ENCODE assay signal across 11 cellular contexts in genomic region chr3:177603137-177603603, GRCh38.
DNase-seq lines count a peak whose midpoint lies in the region; ATAC-seq lines count a peak whose summit lies in the region.
"Had no signal": no experiment of that assay in that cellular context is flagged by ENCODE, and none has a peak within 500 bp of the region (broad histone marks: within the 10 kb centered on the region; RNA-seq: fewer than 3 reads in every experiment).

No MANE protein-coding gene starts in this region.

- peak overlapping the region; percentile 57 for H3K4me3 Mint-ChIP-seq in natural killer cell treated with Interleukin-12 subunit alpha and Interleukin-12 subunit beta and Interleukin-15 and Interleukin-18, amount 100 ng/mL, for 72 hours

- no peaks in the 10 kb centered on the region for H3K9me3 ChIP-seq in MG63
- H3K9me3 ChIP-seq: testis had no signal

- H3K27me3 Mint-ChIP-seq in natural killer cell treated with Interleukin-12 subunit alpha and Interleukin-12 subunit beta and Interleukin-15 and Interleukin-18, amount 100 ng/mL, for 72 hours = no peaks in the 10 kb centered on the region

- H3K36me3 Mint-ChIP-seq in natural killer cell treated with Interleukin-12 subunit alpha and Interleukin-12 subunit beta and Interleukin-15 and Interleukin-18, amount 100 ng/mL, for 72 hours = no peaks in the 10 kb centered on the region

- H3K36me3 ChIP-seq in MG63 = no peaks in the 10 kb centered on the region

- no peaks in the 10 kb centered on the region for H3K9me3 Mint-ChIP-seq in natural killer cell treated with Interleukin-12 subunit alpha and Interleukin-12 subunit beta and Interleukin-15 and Interleukin-18, amount 100 ng/mL, for 72 hours

- peak overlapping the region; percentile 7 to 46 for H3K27ac Mint-ChIP-seq in natural killer cell treated with Interleukin-12 subunit alpha and Interleukin-12 subunit beta and Interleukin-15 and Interleukin-18, amount 100 ng/mL, for 72 hours

- H3K27me3 ChIP-seq in MG63 = no peaks in the 10 kb centered on the region
- H3K27me3 ChIP-seq: testis had no signal

- no peak overlapping the region for H3K4me3 ChIP-seq in MG63
- H3K4me3 ChIP-seq: testis had no signal

- DNase-seq in RPMI8226 (peak; percentile 82), MG63 (no peak), NCI-H524 (lab: John Stamatoyannopoulos, UW) (no peak), NCI-H2227 treated with DMSO at 0.1 percent for 48 hours (lab: John Stamatoyannopoulos, UW) (no peak)
- no peak for DNase-seq in natural killer cell treated with Interleukin-12 subunit alpha and Interleukin-12 subunit beta and Interleukin-15 and Interleukin-18, amount 100 ng/mL, for 72 hours (ENCODE audit: low spot score)
- DNase-seq: activated CD4-positive, alpha-beta T cell treated with anti-CD3 and anti-CD28 coated beads, Interleukin-2, amount 50 U/mL, for 1 hour; effector memory CD4-positive, alpha-beta T cell; testis had no signal

- ATAC-seq in GM18498 (IDR thresholded peaks at IDR 0.05; ENCODE audit: unreplicated experiment) = peak; percentile 63
- ATAC-seq in HG02588 (IDR thresholded peaks at IDR 0.05; ENCODE audit: unreplicated experiment) = peak; percentile 75
- ATAC-seq in natural killer cell treated with Interleukin-12 subunit alpha and Interleukin-12 subunit beta and Interleukin-15 and Interleukin-18, amount 100 ng/mL, for 72 hours = peak; percentile 77 to 78
- ATAC-seq in GM21717 (IDR thresholded peaks at IDR 0.05; ENCODE audit: unreplicated experiment) = no peak

- peaks cover 43 to 45% of the 10 kb centered on the region in 2 donors for H3K4me1 Mint-ChIP-seq in natural killer cell treated with Interleukin-12 subunit alpha and Interleukin-12 subunit beta and Interleukin-15 and Interleukin-18, amount 100 ng/mL, for 72 hours (ENCODE audit: low read depth in 2 of 2)
